Comparison of ENCODE assay signal across 15 cellular contexts in the genomic region with DNA sequence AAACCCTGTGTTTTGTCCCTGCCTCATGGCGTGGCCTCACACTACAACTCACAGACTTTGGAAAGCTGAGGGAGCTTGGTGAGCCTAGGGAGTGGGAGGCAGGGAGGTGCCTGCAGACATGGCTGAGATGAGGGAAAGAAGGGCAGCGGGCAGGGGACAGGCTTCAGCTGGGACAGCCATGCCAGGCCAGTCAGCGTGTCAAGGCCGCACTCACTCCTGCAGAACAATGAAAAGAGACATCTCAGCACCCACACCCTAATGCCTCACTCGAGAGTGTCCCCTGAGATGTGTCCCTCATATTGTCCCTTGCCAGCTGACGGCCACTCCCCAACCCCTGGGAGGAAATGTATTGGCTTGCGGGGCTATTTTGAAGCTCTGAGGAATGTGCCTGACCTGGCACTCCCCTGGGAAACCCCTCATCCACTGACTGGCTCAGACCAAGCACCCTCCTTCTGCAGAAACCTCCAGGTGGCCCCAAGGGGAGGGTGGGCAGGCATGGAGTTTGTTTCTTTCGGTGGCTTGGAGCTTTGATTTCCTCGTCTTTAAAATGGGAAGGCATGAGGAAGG. TPM values are rescaled to one million over a fixed set of nuclear protein-coding genes. Genes with fewer than 3 reads are reported as not detected.
DNase-seq lines count a peak whose midpoint lies in the region; ATAC-seq, FAIRE-seq and TF ChIP-seq lines count a peak whose summit lies in the region.
"Had no signal": no experiment of that assay in that cellular context is flagged by ENCODE, and none has a peak within 500 bp of the region (broad histone marks: within the 10 kb centered on the region; RNA-seq: fewer than 3 reads in every experiment).

No MANE protein-coding gene starts in this region.

- peaks cover 7 to 21% (median 14%) of the 10 kb centered on the region in 11 experiments; a peak in 12 of 22 replicates for H4K20me1 ChIP-seq in BLaER1 treated with 17β-estradiol and CSF1 and Interleukin-3, amounts not matched to agents 10 nM and 100 nM
- H4K20me1 ChIP-seq in keratinocyte (ENCODE audit: control insufficient read depth, extremely low read depth, insufficient read depth, low read length) (peaks cover 37% of the 10 kb centered on the region), smooth muscle cell (ENCODE audit: low read depth) (peaks cover 98% of the 10 kb centered on the region)

- 83% methylated on average over 9 of the region's 9 CpGs for WGBS in smooth muscle cell (ENCODE audit: low lambda C conversion rate)

- H3K4me1 ChIP-seq in BLaER1 treated with 17β-estradiol and CSF1 and Interleukin-3, amounts not matched to agents 10 nM and 100 nM: peaks cover 86 to 99% (median 97%) of the 10 kb centered on the region in 10 experiments
- H3K4me1 ChIP-seq in RWPE2 (ENCODE audit: insufficient read depth, poor library complexity, severe bottlenecking) (peaks cover 30% of the 10 kb centered on the region), keratinocyte (ENCODE audit: control insufficient read depth, extremely low read depth, insufficient read depth, low read length) (peaks cover 92% of the 10 kb centered on the region), smooth muscle cell (ENCODE audit: low read depth) (peaks cover 26% of the 10 kb centered on the region)

- H3K79me2 ChIP-seq in keratinocyte (ENCODE audit: control insufficient read depth, insufficient read depth, low read length): peaks cover 96% of the 10 kb centered on the region
- peaks cover 88% of the 10 kb centered on the region for H3K79me2 ChIP-seq in smooth muscle cell (ENCODE audit: low read depth)

- peak; percentile 63 for FAIRE-seq in keratinocyte (lab: Jason Lieb, UNC)

- TF ChIP-seq CTCF in RWPE2 (IDR thresholded peaks at IDR 0.05; ENCODE audit: poor library complexity, severe bottlenecking) (no peak), keratinocyte (optimal IDR thresholded peaks at IDR 0.05 in 1 of 3, IDR thresholded peaks at IDR 0.05 in 1 of 3, conservative IDR thresholded peaks at IDR 0.05 in 1 of 3; ENCODE audit: extremely low read depth in 1 of 3, insufficient read depth in 2 of 3, low read length in 3 of 3) (no peak), smooth muscle cell (IDR thresholded peaks at IDR 0.05; ENCODE audit: borderline replicate concordance, insufficient read depth, poor library complexity, severe bottlenecking) (no peak)

- H3K27me3 ChIP-seq in BLaER1 treated with 17β-estradiol and CSF1 and Interleukin-3, amounts not matched to agents 10 nM and 100 nM: no peaks in the 10 kb centered on the region
- no peaks in the 10 kb centered on the region for H3K27me3 ChIP-seq in RWPE2 (ENCODE audit: insufficient read depth, poor library complexity, severe bottlenecking)
- H3K27me3 ChIP-seq in keratinocyte (ENCODE audit: control insufficient read depth, extremely low read depth, insufficient read depth, low read length): no peaks in the 10 kb centered on the region
- no peaks in the 10 kb centered on the region for H3K27me3 ChIP-seq in smooth muscle cell (ENCODE audit: low read depth)

- ATAC-seq in RWPE2 (ENCODE audit: low read depth): no peak
- ATAC-seq in HG02870 (IDR thresholded peaks at IDR 0.05; ENCODE audit: unreplicated experiment): no peak
- no peak for ATAC-seq in HG02973 (IDR thresholded peaks at IDR 0.05; ENCODE audit: unreplicated experiment)

- H3K9me1 ChIP-seq in keratinocyte (ENCODE audit: control insufficient read depth, extremely low read depth, insufficient read depth, low read length): peaks cover 30% of the 10 kb centered on the region

- dilution Hi-C loops in keratinocyte (cut with MboI; ENCODE audit: extremely low pct_ligation_motif_present, low sequenced_read_pairs): no loop called here

- peak overlapping the region; percentile 10 to 98 (median 86); a peak in 20 of 22 replicates for H3K27ac ChIP-seq in BLaER1 treated with 17β-estradiol and CSF1 and Interleukin-3, amounts not matched to agents 10 nM and 100 nM
- peak overlapping the region; percentile 30 for H3K27ac ChIP-seq in RWPE2 (ENCODE audit: poor library complexity, severe bottlenecking)
- H3K27ac ChIP-seq in keratinocyte (ENCODE audit: control insufficient read depth, insufficient read depth, low read length): peak overlapping the region; percentile 73
- H3K27ac ChIP-seq in smooth muscle cell (ENCODE audit: low read depth): peak overlapping the region; percentile 43

- no peaks in the 10 kb centered on the region for H3F3A ChIP-seq in smooth muscle cell (ENCODE audit: low read depth)

- no peak for DNase-seq in RWPE2 (ENCODE audit: low spot score)
- DNase-seq in keratinocyte (ENCODE audit: low read depth, low spot score): no peak
- no peak for DNase-seq in smooth muscle cell (lab: John Stamatoyannopoulos, UW; ENCODE audit: unreplicated experiment)
- DNase-seq in NCI-H2107 treated with DMSO at 0.1 percent for 48 hours (lab: John Stamatoyannopoulos, UW; ENCODE audit: unreplicated experiment): no peak
- DNase-seq: ACHN; CD8-positive, alpha-beta memory T cell; DMS 273 treated with DMSO at 0.1 percent for 48 hours; H9; NCI-H1436 treated with DMSO at 0.1 percent for 48 hours; NCI-H345; NCI-H526 treated with DMSO at 0.1 percent for 48 hours; OCI-M1 had no signal

- peak overlapping the region; percentile 18 to 80 (median 75); a peak in 20 of 22 replicates for H3K9ac ChIP-seq in BLaER1 treated with 17β-estradiol and CSF1 and Interleukin-3, amounts not matched to agents 10 nM and 100 nM
- H3K9ac ChIP-seq in keratinocyte (ENCODE audit: control insufficient read depth, extremely low read depth, insufficient read depth, low read length): peak overlapping the region; percentile 62
- H3K9ac ChIP-seq in smooth muscle cell (ENCODE audit: low read depth): no peak overlapping the region

- peaks cover 0 to 10% (median 0%) of the 10 kb centered on the region in 11 experiments; a peak in 3 of 22 replicates for H3K36me3 ChIP-seq in BLaER1 treated with 17β-estradiol and CSF1 and Interleukin-3, amounts not matched to agents 10 nM and 100 nM
- H3K36me3 ChIP-seq in RWPE2 (ENCODE audit: low read depth) (peaks cover 29% of the 10 kb centered on the region), keratinocyte (ENCODE audit: control insufficient read depth in 2 of 2, extremely low read depth in 1 of 2, insufficient read depth in 2 of 2, low read length in 2 of 2) (peaks cover 15 to 49% of the 10 kb centered on the region in 2 experiments), smooth muscle cell (ENCODE audit: low read depth) (no peaks in the 10 kb centered on the region)

- H2AFZ ChIP-seq in keratinocyte (ENCODE audit: control insufficient read depth, low read length) (no peak overlapping the region), smooth muscle cell (ENCODE audit: low read depth) (no peak overlapping the region)

- no peaks in the 10 kb centered on the region for H3K9me3 ChIP-seq in BLaER1 treated with 17β-estradiol and CSF1 and Interleukin-3, amounts not matched to agents 10 nM and 100 nM (replicated peaks in 1 of 11)
- H3K9me3 ChIP-seq in RWPE2 (ENCODE audit: severe bottlenecking) (no peaks in the 10 kb centered on the region), keratinocyte (ENCODE audit: control insufficient read depth, low read depth, low read length) (no peaks in the 10 kb centered on the region), smooth muscle cell (replicated peaks; ENCODE audit: low read depth) (no peaks in the 10 kb centered on the region)

- peak overlapping the region in 8 of 10 experiments; percentile 2 to 53 (median 23); a peak in 8 of 20 replicates for H3K4me3 ChIP-seq in BLaER1 treated with 17β-estradiol and CSF1 and Interleukin-3, amounts not matched to agents 10 nM and 100 nM
- H3K4me3 ChIP-seq in RWPE2 (ENCODE audit: severe bottlenecking) (no peak overlapping the region), keratinocyte (ENCODE audit: control insufficient read depth in 2 of 3, extremely low read depth in 1 of 3, insufficient read depth in 2 of 3, low read depth in 1 of 3, low read length in 3 of 3) (peak overlapping the region in 1 of 3 experiments; percentile 40), smooth muscle cell (no peak overlapping the region)

- H3K4me2 ChIP-seq in BLaER1 treated with 17β-estradiol and CSF1 and Interleukin-3, amounts not matched to agents 10 nM and 100 nM: peak overlapping the region; percentile 76 to 97 (median 91)
- H3K4me2 ChIP-seq in keratinocyte (ENCODE audit: control insufficient read depth, extremely low read depth, insufficient read depth, low read depth, low read length) (peak overlapping the region; percentile 56), smooth muscle cell (peak overlapping the region; percentile 0)

RNA-seq across cellular contexts. Expression of a gene that starts 31.6 kb away (rescaled TPM):
- polyA plus RNA-seq in keratinocyte (31.0 to 56.6 TPM (median 33.9 TPM) in 3 replicates), smooth muscle cell (30.1 and 33.4 TPM in 2 replicates)
- polyA plus RNA-seq in keratinocyte (2011; ENCODE audit: low read depth): 22.4 TPM
- 32.2 and 35.6 TPM in 2 replicates for polyA plus RNA-seq in keratinocyte (2011; cell fraction: cytosol; rRNA removed)
- 116 and 136 TPM in 2 replicates for polyA plus RNA-seq in keratinocyte (2011; cell fraction: nucleus; rRNA removed)
- polyA plus RNA-seq in keratinocyte (2012; ENCODE audit: low replicate concordance): 46.1 and 73.7 TPM in 2 replicates
- polyA minus RNA-seq in keratinocyte: 46.4 to 127 TPM (median 59.1 TPM) in 3 replicates
- 63.7 TPM for polyA minus RNA-seq in keratinocyte (2011; cell fraction: cytosol; rRNA and poly(A)+ RNA removed)
- 88.9 and 140 TPM in 2 replicates for polyA minus RNA-seq in keratinocyte (2011; cell fraction: nucleus; rRNA and poly(A)+ RNA removed)
- total RNA-seq in smooth muscle cell: 37.6 and 37.9 TPM in 2 replicates

Comparison
In these comparisons a context has a peak if more than half of its experiments do, and no peak if none do; other contexts are left out.
1. H3K27ac ChIP-seq: peak in every context shown above with its lines; median percentile 86 in BLaER1 treated with 17β-estradiol and CSF1 and Interleukin-3, amounts not matched to agents 10 nM and 100 nM; 73 in keratinocyte; 43 in smooth muscle cell; 30 in RWPE2.
2. H3K4me2 ChIP-seq: peak in every context shown above with its lines; median percentile 91 in BLaER1 treated with 17β-estradiol and CSF1 and Interleukin-3, amounts not matched to agents 10 nM and 100 nM; 56 in keratinocyte; 0 in smooth muscle cell.
3. H3K4me3 ChIP-seq: peak in BLaER1 treated with 17β-estradiol and CSF1 and Interleukin-3, amounts not matched to agents 10 nM and 100 nM (8 of 10); none in RWPE2 (single experiment) and smooth muscle cell (single experiment).